In the genomic region with DNA sequence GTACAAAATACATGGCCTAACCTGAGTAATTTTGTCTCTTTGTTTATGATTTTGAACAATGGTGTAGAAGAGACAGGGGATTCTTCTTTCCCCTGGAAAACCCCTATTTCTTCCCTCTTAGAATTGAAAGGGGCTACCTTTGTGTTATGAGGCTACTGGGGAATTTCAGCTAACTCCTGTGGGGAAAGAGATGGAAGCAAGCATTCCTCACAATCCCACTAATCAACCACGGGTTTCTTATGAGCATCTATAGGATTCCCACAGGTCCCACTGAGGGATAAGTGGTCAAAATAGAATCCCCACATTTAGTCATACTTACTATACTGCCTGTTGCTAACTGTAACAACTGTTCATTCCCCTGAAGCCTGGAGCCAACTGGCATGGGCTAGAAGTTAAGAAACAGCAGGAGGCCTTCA, we compare ENCODE assay signal across 1 cellular context.
TF ChIP-seq lines count a peak whose summit lies in the region.

No MANE protein-coding gene starts in this region.

TF ChIP-seq in GM12878, 131 proteins besides CTCF, POLR2A, EP300 and RAD21 (continued from another document and continues in another):
- no peak for TF ChIP-seq REST (IDR thresholded peaks at IDR 0.05; ENCODE audit: low read depth, low read length)
- TF ChIP-seq NFYA (IDR thresholded peaks at IDR 0.05; ENCODE audit: borderline replicate concordance, low read depth, low read length) = no peak
- TF ChIP-seq SREBF2 (IDR thresholded peaks at IDR 0.05; ENCODE audit: low read length) = no peak
- TF ChIP-seq, protein P1, sequence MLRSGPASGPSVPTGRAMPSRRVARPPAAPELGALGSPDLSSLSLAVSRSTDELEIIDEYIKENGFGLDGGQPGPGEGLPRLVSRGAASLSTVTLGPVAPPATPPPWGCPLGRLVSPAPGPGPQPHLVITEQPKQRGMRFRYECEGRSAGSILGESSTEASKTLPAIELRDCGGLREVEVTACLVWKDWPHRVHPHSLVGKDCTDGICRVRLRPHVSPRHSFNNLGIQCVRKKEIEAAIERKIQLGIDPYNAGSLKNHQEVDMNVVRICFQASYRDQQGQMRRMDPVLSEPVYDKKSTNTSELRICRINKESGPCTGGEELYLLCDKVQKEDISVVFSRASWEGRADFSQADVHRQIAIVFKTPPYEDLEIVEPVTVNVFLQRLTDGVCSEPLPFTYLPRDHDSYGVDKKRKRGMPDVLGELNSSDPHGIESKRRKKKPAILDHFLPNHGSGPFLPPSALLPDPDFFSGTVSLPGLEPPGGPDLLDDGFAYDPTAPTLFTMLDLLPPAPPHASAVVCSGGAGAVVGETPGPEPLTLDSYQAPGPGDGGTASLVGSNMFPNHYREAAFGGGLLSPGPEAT (IDR thresholded peaks at IDR 0.05; ENCODE audit: low read depth) = peak; percentile 97
- TF ChIP-seq HCFC1 (IDR thresholded peaks at IDR 0.05; ENCODE audit: low read length) = no peak
- no peak for TF ChIP-seq RB1 (IDR thresholded peaks at IDR 0.05; ENCODE audit: borderline replicate concordance)
- TF ChIP-seq FOXM1 (IDR thresholded peaks at IDR 0.05; ENCODE audit: low read depth, low read length) = peak; percentile 52; the same call in 1 of the 2 replicates
- no peak for TF ChIP-seq ZZZ3 (IDR thresholded peaks at IDR 0.05; ENCODE audit: control insufficient read depth, insufficient read length, low read depth)
- TF ChIP-seq ATF3 (IDR thresholded peaks at IDR 0.05; ENCODE audit: borderline replicate concordance, extremely low read depth, low read depth, low read length) = no peak
- TF ChIP-seq EZH2 (IDR thresholded peaks at IDR 0.05; ENCODE audit: borderline replicate concordance, control insufficient read depth, low read depth, low read length) = no peak
- no peak for TF ChIP-seq USF2 (IDR thresholded peaks at IDR 0.05; ENCODE audit: borderline replicate concordance, low read depth, low read length)
- no peak for TF ChIP-seq RBBP5 (conservative IDR thresholded peaks at IDR 0.05)
- TF ChIP-seq ASH2L (IDR thresholded peaks at IDR 0.05; ENCODE audit: borderline replicate concordance, low read depth) = no peak
- no peak for TF ChIP-seq MLLT1 (IDR thresholded peaks at IDR 0.05)
- TF ChIP-seq ZNF207 (IDR thresholded peaks at IDR 0.05; ENCODE audit: borderline replicate concordance) = no peak
- TF ChIP-seq ZNF622 (IDR thresholded peaks at IDR 0.05) = no peak
- no peak for TF ChIP-seq ZBTB4 (CRISPR knock-in tag; IDR thresholded peaks at IDR 0.05)
- no peak for TF ChIP-seq RCOR1 (conservative IDR thresholded peaks at IDR 0.05; ENCODE audit: low read depth, low read length)
- TF ChIP-seq ZNF592 (IDR thresholded peaks at IDR 0.05) = no peak
- TF ChIP-seq YY1 (IDR thresholded peaks at IDR 0.05; ENCODE audit: low read depth, low read length) = no peak
- no peak for TF ChIP-seq CREB1 (IDR thresholded peaks at IDR 0.05; ENCODE audit: low read depth)
- TF ChIP-seq POLR2AphosphoS5 (IDR thresholded peaks at IDR 0.05; ENCODE audit: low read length) = no peak
- TF ChIP-seq GATAD2B (conservative IDR thresholded peaks at IDR 0.05; ENCODE audit: low read depth) = peak; percentile 80
- no peak for TF ChIP-seq GABPA (IDR thresholded peaks at IDR 0.05; ENCODE audit: low read depth)
- TF ChIP-seq KLF5 (IDR thresholded peaks at IDR 0.05; ENCODE audit: partially characterized antibody) = no peak
- TF ChIP-seq ZSCAN29 (IDR thresholded peaks at IDR 0.05) = no peak
- TF ChIP-seq TCF7 (IDR thresholded peaks at IDR 0.05; ENCODE audit: borderline replicate concordance) = no peak
- TF ChIP-seq TAF1 (IDR thresholded peaks at IDR 0.05; ENCODE audit: borderline replicate concordance, low read depth, low read length) = no peak
- TF ChIP-seq CBX5 (IDR thresholded peaks at IDR 0.05; ENCODE audit: low read depth) = no peak
- TF ChIP-seq, protein P2, sequence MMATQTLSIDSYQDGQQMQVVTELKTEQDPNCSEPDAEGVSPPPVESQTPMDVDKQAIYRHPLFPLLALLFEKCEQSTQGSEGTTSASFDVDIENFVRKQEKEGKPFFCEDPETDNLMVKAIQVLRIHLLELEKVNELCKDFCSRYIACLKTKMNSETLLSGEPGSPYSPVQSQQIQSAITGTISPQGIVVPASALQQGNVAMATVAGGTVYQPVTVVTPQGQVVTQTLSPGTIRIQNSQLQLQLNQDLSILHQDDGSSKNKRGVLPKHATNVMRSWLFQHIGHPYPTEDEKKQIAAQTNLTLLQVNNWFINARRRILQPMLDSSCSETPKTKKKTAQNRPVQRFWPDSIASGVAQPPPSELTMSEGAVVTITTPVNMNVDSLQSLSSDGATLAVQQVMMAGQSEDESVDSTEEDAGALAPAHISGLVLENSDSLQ (IDR thresholded peaks at IDR 0.05) = no peak
- no peak for TF ChIP-seq ZNF384 (IDR thresholded peaks at IDR 0.05; ENCODE audit: borderline replicate concordance, low read depth, low read length)
- TF ChIP-seq RAD51 (IDR thresholded peaks at IDR 0.05) = no peak
- TF ChIP-seq, protein P3, sequence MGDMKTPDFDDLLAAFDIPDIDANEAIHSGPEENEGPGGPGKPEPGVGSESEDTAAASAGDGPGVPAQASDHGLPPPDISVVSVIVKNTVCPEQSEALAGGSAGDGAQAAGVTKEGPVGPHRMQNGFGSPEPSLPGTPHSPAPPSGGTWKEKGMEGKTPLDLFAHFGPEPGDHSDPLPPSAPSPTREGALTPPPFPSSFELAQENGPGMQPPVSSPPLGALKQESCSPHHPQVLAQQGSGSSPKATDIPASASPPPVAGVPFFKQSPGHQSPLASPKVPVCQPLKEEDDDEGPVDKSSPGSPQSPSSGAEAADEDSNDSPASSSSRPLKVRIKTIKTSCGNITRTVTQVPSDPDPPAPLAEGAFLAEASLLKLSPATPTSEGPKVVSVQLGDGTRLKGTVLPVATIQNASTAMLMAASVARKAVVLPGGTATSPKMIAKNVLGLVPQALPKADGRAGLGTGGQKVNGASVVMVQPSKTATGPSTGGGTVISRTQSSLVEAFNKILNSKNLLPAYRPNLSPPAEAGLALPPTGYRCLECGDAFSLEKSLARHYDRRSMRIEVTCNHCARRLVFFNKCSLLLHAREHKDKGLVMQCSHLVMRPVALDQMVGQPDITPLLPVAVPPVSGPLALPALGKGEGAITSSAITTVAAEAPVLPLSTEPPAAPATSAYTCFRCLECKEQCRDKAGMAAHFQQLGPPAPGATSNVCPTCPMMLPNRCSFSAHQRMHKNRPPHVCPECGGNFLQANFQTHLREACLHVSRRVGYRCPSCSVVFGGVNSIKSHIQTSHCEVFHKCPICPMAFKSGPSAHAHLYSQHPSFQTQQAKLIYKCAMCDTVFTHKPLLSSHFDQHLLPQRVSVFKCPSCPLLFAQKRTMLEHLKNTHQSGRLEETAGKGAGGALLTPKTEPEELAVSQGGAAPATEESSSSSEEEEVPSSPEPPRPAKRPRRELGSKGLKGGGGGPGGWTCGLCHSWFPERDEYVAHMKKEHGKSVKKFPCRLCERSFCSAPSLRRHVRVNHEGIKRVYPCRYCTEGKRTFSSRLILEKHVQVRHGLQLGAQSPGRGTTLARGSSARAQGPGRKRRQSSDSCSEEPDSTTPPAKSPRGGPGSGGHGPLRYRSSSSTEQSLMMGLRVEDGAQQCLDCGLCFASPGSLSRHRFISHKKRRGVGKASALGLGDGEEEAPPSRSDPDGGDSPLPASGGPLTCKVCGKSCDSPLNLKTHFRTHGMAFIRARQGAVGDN (IDR thresholded peaks at IDR 0.05) = no peak; the same call in none of the 2 replicates
- TF ChIP-seq SIX5 (IDR thresholded peaks at IDR 0.05; ENCODE audit: low read depth, low read length, severe bottlenecking) = no peak
- no peak for TF ChIP-seq TCF12 (IDR thresholded peaks at IDR 0.05; ENCODE audit: low read depth, low read length)
- TF ChIP-seq NBN (IDR thresholded peaks at IDR 0.05) = peak; percentile 46; the same call in 1 of the 2 replicates
